In genomic region chr21:45971487-45972352, GRCh38 we compare ENCODE assay signal across 8 cellular contexts. TPM values are rescaled to one million over a fixed set of nuclear protein-coding genes. Genes with fewer than 3 reads are reported as not detected.
DNase-seq lines count a peak whose midpoint lies in the region; ATAC-seq and TF ChIP-seq lines count a peak whose summit lies in the region.

No MANE protein-coding gene starts in this region.

- no peaks in the 10 kb centered on the region for H4K20me1 ChIP-seq in GM23338 (replicated peaks; ENCODE audit: insufficient read depth)

- H3K27ac ChIP-seq in GM23338 (ENCODE audit: low read depth) (no peak overlapping the region), colonic mucosa (peak overlapping the region; percentile 89), liver (ENCODE audit: low read depth in 1 of 2, low read length in 2 of 2) (peak overlapping the region; percentile 60 to 79), thoracic aorta (peak overlapping the region; percentile 96 to 98)

- ATAC-seq in GM23338: no peak
- ATAC-seq in thoracic aorta (ENCODE audit: insufficient number of reproducible peaks, low FRiP score, low read depth): no peak
- ATAC-seq in GM21423 (IDR thresholded peaks at IDR 0.05; ENCODE audit: unreplicated experiment): no peak
- no peak for ATAC-seq in GM21529 (IDR thresholded peaks at IDR 0.05; ENCODE audit: unreplicated experiment)
- ATAC-seq in HG03097 (IDR thresholded peaks at IDR 0.05; ENCODE audit: low FRiP score, unreplicated experiment): no peak
- no peak for ATAC-seq in GM19324 (IDR thresholded peaks at IDR 0.05; ENCODE audit: low FRiP score, unreplicated experiment)

- H3F3A ChIP-seq in GM23338 (replicated peaks; ENCODE audit: low read depth): 0 out of 2 replicates have a peak, but pooled peaks cover 3% of the 10 kb centered on the region

- H3K4me3 ChIP-seq in GM23338 (peak overlapping the region; percentile 85; the same call in 1 of the 2 replicates), colonic mucosa (no peak overlapping the region), liver (ENCODE audit: low read depth in 1 of 3, low read length in 3 of 3) (no peak overlapping the region), thoracic aorta (peak overlapping the region; percentile 75)

- H3K4me1 ChIP-seq in GM23338 (ENCODE audit: insufficient read depth) (peaks cover 17% of the 10 kb centered on the region), colonic mucosa (peaks cover 21% of the 10 kb centered on the region), liver (ENCODE audit: control insufficient read depth in 4 of 4, insufficient read depth in 4 of 4, low read length in 3 of 4) (peaks cover 17 to 32% (median 23%) of the 10 kb centered on the region in 4 donors), thoracic aorta (ENCODE audit: control insufficient read depth in 1 of 2, low read depth in 2 of 2) (peaks cover 17 to 51% of the 10 kb centered on the region in 2 donors)

- TF ChIP-seq CTCF in GM23338 (conservative IDR thresholded peaks at IDR 0.05; ENCODE audit: low read depth in 2 of 2) (no peak), colonic mucosa (IDR thresholded peaks at IDR 0.05) (no peak), liver (IDR thresholded peaks at IDR 0.05; ENCODE audit: low read depth, low read length, missing input control) (no peak), thoracic aorta (IDR thresholded peaks at IDR 0.05) (no peak)

- no peak for TF ChIP-seq RAD21 in liver (IDR thresholded peaks at IDR 0.05)

- H2AFZ ChIP-seq in GM23338: 0 out of 2 replicates have a peak overlapping the region, but pooled peaks have one; percentile 66

- H3K36me3 ChIP-seq in GM23338 (ENCODE audit: insufficient read depth) (no peaks in the 10 kb centered on the region), colonic mucosa (no peaks in the 10 kb centered on the region), liver (ENCODE audit: control insufficient read depth in 4 of 4, insufficient read depth in 3 of 4, low read depth in 1 of 4, low read length in 3 of 4) (no peaks in the 10 kb centered on the region), thoracic aorta (no peaks in the 10 kb centered on the region)

- no peaks in the 10 kb centered on the region for H3K9me2 ChIP-seq in GM23338 (ENCODE audit: insufficient read depth)

- no peak overlapping the region for H3K4me3 Mint-ChIP-seq in GM23338

- H3K9me3 Mint-ChIP-seq in GM23338: no peaks in the 10 kb centered on the region

- H3K27me3 ChIP-seq in GM23338 (ENCODE audit: insufficient read depth): peaks cover 8% of the 10 kb centered on the region
- peaks cover 32% of the 10 kb centered on the region for H3K27me3 ChIP-seq in colonic mucosa
- H3K27me3 ChIP-seq in liver (ENCODE audit: control insufficient read depth in 4 of 4, insufficient read depth in 4 of 4, low read length in 3 of 4): peaks cover 0 to 7% (median 2%) of the 10 kb centered on the region in 4 donors
- H3K27me3 ChIP-seq in thoracic aorta (replicated peaks; ENCODE audit: insufficient read depth): no peaks in the 10 kb centered on the region

- peak overlapping the region; percentile 99 for H3K4me2 ChIP-seq in GM23338

- no peak overlapping the region for H3K27ac Mint-ChIP-seq in GM23338

- H3K9ac ChIP-seq in colonic mucosa (ENCODE audit: low read depth in 2 of 2, low read length in 2 of 2): no peak overlapping the region
- no peak overlapping the region for H3K9ac ChIP-seq in liver (ENCODE audit: low read depth in 1 of 2, low read length in 2 of 2)

- H3K9me3 ChIP-seq in colonic mucosa (no peaks in the 10 kb centered on the region), liver (ENCODE audit: control insufficient read depth in 4 of 4, low read length in 3 of 4) (no peaks in the 10 kb centered on the region), thoracic aorta (no peaks in the 10 kb centered on the region)

- H3K4me1 Mint-ChIP-seq in GM23338: peaks cover 11% of the 10 kb centered on the region

- DNase-seq in GM23338 (ENCODE audit: low spot score) (peak; percentile 32), colonic mucosa (no peak), thoracic aorta (ENCODE audit: low spot score) (no peak)

- no peaks in the 10 kb centered on the region; the same call in 2 of the 3 replicates for H3K36me3 Mint-ChIP-seq in GM23338 (ENCODE audit: low read depth)

- 0 out of 2 replicates have a peak, but pooled peaks cover 2% of the 10 kb centered on the region for H3K79me2 ChIP-seq in GM23338 (replicated peaks; ENCODE audit: insufficient read depth)

- intact Hi-C loops in colonic mucosa (cut with DNase I): no loop called here

- WGBS in liver: 78% methylated on average over 24 of the region's 24 CpGs

- peaks cover 20% of the 10 kb centered on the region for H3K27me3 Mint-ChIP-seq in GM23338 (ENCODE audit: insufficient read depth, low read depth, poor library complexity)

TF ChIP-seq in GM23338, 12 proteins besides CTCF, POLR2A, EP300 and RAD21 (continues in another document):
- TF ChIP-seq EZH2phosphoT487 (IDR thresholded peaks at IDR 0.05; ENCODE audit: unreplicated experiment) (no peak), STAT1 (IDR thresholded peaks at IDR 0.05; ENCODE audit: unreplicated experiment) (no peak), ETS1 (IDR thresholded peaks at IDR 0.05) (no peak)

TF ChIP-seq in liver, 16 proteins besides CTCF, POLR2A, EP300 and RAD21:
- no peak for TF ChIP-seq TAF1 (conservative IDR thresholded peaks at IDR 0.05)
- TF ChIP-seq EGR1 (IDR thresholded peaks at IDR 0.05; ENCODE audit: low read depth in 2 of 2): no peak
- no peak for TF ChIP-seq YY1 (IDR thresholded peaks at IDR 0.05)
- no peak for TF ChIP-seq ZBTB33 (IDR thresholded peaks at IDR 0.05)
- no peak for TF ChIP-seq FOXA2 (IDR thresholded peaks at IDR 0.05)

RNA-seq across cellular contexts. Expression of gene COL6A1, which starts 9.8 kb away (rescaled TPM):
- 151 and 180 TPM in 2 replicates for total RNA-seq in GM23338 (2014; rRNA removed; shearing (Covaris generic))
- 76.0 and 84.5 TPM in 2 replicates for polyA plus RNA-seq in GM23338 (2016; fragmentation: Nextera tagmentation; extraction: Ambion mirVana)
- 100 to 1,000 TPM in 1 of 2 donors, 10 to 100 TPM in 1; 39.8 to 131 TPM for total RNA-seq in colonic mucosa
- total RNA-seq in liver: 10 to 100 TPM; 34.9 to 36.5 TPM
- polyA plus RNA-seq in liver: 10 to 100 TPM; 16.9 to 82.0 TPM
- total RNA-seq in thoracic aorta: 1,000 to 10,000 TPM in 1 of 2 donors, 100 to 1,000 TPM in 1; 814 to 1,189 TPM

Comparison
In these comparisons a context has a peak if more than half of its experiments do, and no peak if none do; other contexts are left out.
1. H3K4me3 ChIP-seq: peak in GM23338 (single experiment) and thoracic aorta (single experiment); none in colonic mucosa (single experiment) and liver (0 of 3).